Comparison of ENCODE assay signal across 10 cellular contexts in genomic region chr18:34222025-34222395, GRCh38. TPM values are rescaled to one million over a fixed set of nuclear protein-coding genes. Genes with fewer than 3 reads are reported as not detected.
DNase-seq lines count a peak whose midpoint lies in the region; ATAC-seq and TF ChIP-seq lines count a peak whose summit lies in the region.
"Had no signal": no experiment of that assay in that cellular context is flagged by ENCODE, and none has a peak within 500 bp of the region (broad histone marks: within the 10 kb centered on the region; RNA-seq: fewer than 3 reads in every experiment).

No MANE protein-coding gene starts in this region.

- 9% methylated on average over 11 of the region's 11 CpGs for WGBS in SK-N-SH (ENCODE audit: low lambda C conversion rate)

- H3K36me3 Mint-ChIP-seq in activated CD8-positive, alpha-beta memory T cell treated with anti-CD3 and anti-CD28 coated beads, Interleukin-2, amount 10 ng/mL, durations not matched to agents 7 days and 5 days, result peaks cover 3% of the 10 kb centered on the region

- H3K9me3 Mint-ChIP-seq in activated CD8-positive, alpha-beta memory T cell treated with anti-CD3 and anti-CD28 coated beads, Interleukin-2, amount 10 ng/mL, durations not matched to agents 7 days and 5 days (ENCODE audit: low read depth), result no peaks in the 10 kb centered on the region

- no peaks in the 10 kb centered on the region for H3K9me3 ChIP-seq in SK-N-SH

- peak overlapping the region; percentile 58 to 63 for H3K4me3 ChIP-seq in SK-N-SH (ENCODE audit: low read depth in 2 of 2, low read length in 1 of 2)
- H3K4me3 ChIP-seq: BLaER1 treated with 17β-estradiol and CSF1 and Interleukin-3, amounts not matched to agents 10 nM and 100 nM had no signal

- H3K27me3 Mint-ChIP-seq in activated CD8-positive, alpha-beta memory T cell treated with anti-CD3 and anti-CD28 coated beads, Interleukin-2, amount 10 ng/mL, durations not matched to agents 7 days and 5 days, result peaks cover 29% of the 10 kb centered on the region

- H3K27ac Mint-ChIP-seq in activated CD8-positive, alpha-beta memory T cell treated with anti-CD3 and anti-CD28 coated beads, Interleukin-2, amount 10 ng/mL, durations not matched to agents 7 days and 5 days, result peak overlapping the region; percentile 44

- TF ChIP-seq EP300 in SK-N-SH (IDR thresholded peaks at IDR 0.05; ENCODE audit: borderline replicate concordance in 1 of 2, low read depth in 1 of 2, low read length in 1 of 2), result no peak

- CTCF ChIA-PET in activated CD8-positive, alpha-beta memory T cell treated with anti-CD3 and anti-CD28 coated beads, Interleukin-2, amount 10 ng/mL, durations not matched to agents 7 days and 5 days (lab: Charles Lee), result no interaction called here
- CTCF ChIA-PET in SK-N-SH (lab: Yijun Ruan, JAX), result interaction anchor here (0.9 to 5.7 kb wide), 7 partner anchors 24 to 101 kb away, joined by 3 to 49 read pairs (median 3); no protein-coding TSS in a partner anchor

- H3K4me3 Mint-ChIP-seq in activated CD8-positive, alpha-beta memory T cell treated with anti-CD3 and anti-CD28 coated beads, Interleukin-2, amount 10 ng/mL, durations not matched to agents 7 days and 5 days, result no peak overlapping the region

- no peaks in the 10 kb centered on the region for H4K20me1 ChIP-seq in SK-N-SH (ENCODE audit: insufficient read depth)
- H4K20me1 ChIP-seq: BLaER1 treated with 17β-estradiol and CSF1 and Interleukin-3, amounts not matched to agents 10 nM and 100 nM had no signal

- no peak for TF ChIP-seq RAD21 in SK-N-SH (IDR thresholded peaks at IDR 0.05; ENCODE audit: low read length)

- peak overlapping the region; percentile 57; the same call in 1 of the 2 replicates for H2AFZ ChIP-seq in SK-N-SH (ENCODE audit: low read depth)

- no peak for ATAC-seq in activated CD8-positive, alpha-beta memory T cell treated with anti-CD3 and anti-CD28 coated beads, Interleukin-2, amount 10 ng/mL, durations not matched to agents 7 days and 5 days

- POLR2A ChIA-PET in SK-N-SH (lab: Yijun Ruan, JAX), result interaction anchor here (1.5 kb wide), 2 partner anchors 63 to 99 kb away, joined by 5 to 16 read pairs; no protein-coding TSS in a partner anchor

- TF ChIP-seq CTCF in SK-N-SH (IDR thresholded peaks at IDR 0.05), result no peak

- peak overlapping the region; percentile 92 for H3K4me2 ChIP-seq in SK-N-SH
- H3K4me2 ChIP-seq: BLaER1 treated with 17β-estradiol and CSF1 and Interleukin-3, amounts not matched to agents 10 nM and 100 nM had no signal

- no peak for DNase-seq in activated CD8-positive, alpha-beta memory T cell treated with anti-CD3 and anti-CD28 coated beads, Interleukin-2, amount 10 ng/mL, durations not matched to agents 7 days and 5 days
- DNase-seq in activated CD8-positive, alpha-beta memory T cell treated with anti-CD3 and anti-CD28 coated beads for 24 hours, result no peak
- peak; percentile 41 for DNase-seq in SK-N-SH
- peak; percentile 20 for DNase-seq in iPS-NIHi7 (ENCODE audit: extremely low spot score)
- peak; percentile 65 for DNase-seq in superior temporal gyrus (ENCODE audit: extremely low spot score)
- no peak for DNase-seq in activated CD4-positive, alpha-beta T cell treated with anti-CD3 and anti-CD28 coated beads, Interleukin-2, amount 50 U/mL, for 4 hours
- DNase-seq in UCSD-AML1 (lab: John Stamatoyannopoulos, UW; ENCODE audit: unreplicated experiment), result no peak
- no peak for DNase-seq in DMS114 treated with DMSO at 0.1 percent for 48 hours (lab: John Stamatoyannopoulos, UW; ENCODE audit: unreplicated experiment)

- H3K9me2 ChIP-seq in SK-N-SH, result no peaks in the 10 kb centered on the region

- peaks cover 37% of the 10 kb centered on the region for H3K27me3 ChIP-seq in SK-N-SH (ENCODE audit: insufficient read depth)
- H3K27me3 ChIP-seq: BLaER1 treated with 17β-estradiol and CSF1 and Interleukin-3, amounts not matched to agents 10 nM and 100 nM had no signal

- H3F3A ChIP-seq in SK-N-SH (replicated peaks; ENCODE audit: insufficient read depth), result no peaks in the 10 kb centered on the region

- no peaks in the 10 kb centered on the region for H3K79me2 ChIP-seq in SK-N-SH (ENCODE audit: insufficient read depth)

- no peaks in the 10 kb centered on the region for H3K36me3 ChIP-seq in SK-N-SH (replicated peaks in 1 of 2; ENCODE audit: control insufficient read depth in 1 of 2, insufficient read depth in 2 of 2, low read length in 1 of 2)
- H3K36me3 ChIP-seq: BLaER1 treated with 17β-estradiol and CSF1 and Interleukin-3, amounts not matched to agents 10 nM and 100 nM had no signal

- no peak overlapping the region for H3K9ac ChIP-seq in SK-N-SH
- H3K9ac ChIP-seq: BLaER1 treated with 17β-estradiol and CSF1 and Interleukin-3, amounts not matched to agents 10 nM and 100 nM had no signal

- H3K4me1 Mint-ChIP-seq in activated CD8-positive, alpha-beta memory T cell treated with anti-CD3 and anti-CD28 coated beads, Interleukin-2, amount 10 ng/mL, durations not matched to agents 7 days and 5 days, result no peaks in the 10 kb centered on the region

- peak overlapping the region in 1 of 2 experiments; percentile 97; a peak in 2 of 4 replicates for H3K27ac ChIP-seq in SK-N-SH (ENCODE audit: low read depth in 2 of 2, low read length in 1 of 2)
- H3K27ac ChIP-seq: BLaER1 treated with 17β-estradiol and CSF1 and Interleukin-3, amounts not matched to agents 10 nM and 100 nM had no signal

- H3K4me1 ChIP-seq in SK-N-SH (ENCODE audit: control insufficient read depth in 1 of 2, insufficient read depth in 2 of 2, low read depth in 1 of 2, low read length in 1 of 2), result peaks cover 0 to 5% of the 10 kb centered on the region in 2 experiments; a peak in 2 of 4 replicates
- H3K4me1 ChIP-seq: BLaER1 treated with 17β-estradiol and CSF1 and Interleukin-3, amounts not matched to agents 10 nM and 100 nM had no signal

TF ChIP-seq in SK-N-SH, 30 proteins besides CTCF, POLR2A, EP300 and RAD21:
- TF ChIP-seq MXI1 (IDR thresholded peaks at IDR 0.05; ENCODE audit: low read depth, low read length), result peak; percentile 48; the same call in 1 of the 2 replicates
- no peak for TF ChIP-seq GABPA (IDR thresholded peaks at IDR 0.05; ENCODE audit: low read depth)
- TF ChIP-seq NFIC (IDR thresholded peaks at IDR 0.05; ENCODE audit: borderline replicate concordance), result no peak
- no peak for TF ChIP-seq PBX3 (IDR thresholded peaks at IDR 0.05)
- no peak for TF ChIP-seq FOXM1 (IDR thresholded peaks at IDR 0.05; ENCODE audit: low read depth)
TF ChIP-seq in SK-N-SH: peak in this region for 1.

RNA-seq across cellular contexts. Expression of gene NOL4, which starts 2.7 kb away (rescaled TPM):
- total RNA-seq in activated CD8-positive, alpha-beta memory T cell treated with anti-CD3 and anti-CD28 coated beads, Interleukin-2, amount 10 ng/mL, durations not matched to agents 7 days and 5 days, result not detected
- polyA plus RNA-seq in SK-N-SH (2012; rRNA removed), result 0.07 and 0.49 TPM in 2 replicates
- polyA plus RNA-seq in SK-N-SH (2012; cell fraction: cytosol; rRNA removed), result 0.37 and 0.63 TPM in 2 replicates
- polyA plus RNA-seq in SK-N-SH (2012; cell fraction: nucleus; rRNA removed), result 0.23 TPM in 2 replicates
- total RNA-seq: glomerular endothelial cell had no signal

Comparison
In these comparisons a context has a peak if more than half of its experiments do, and no peak if none do; other contexts are left out.
1. DNase-seq: peak in SK-N-SH (single experiment), iPS-NIHi7 (single experiment) and superior temporal gyrus (single experiment); none in activated CD8-positive, alpha-beta memory T cell treated with anti-CD3 and anti-CD28 coated beads, Interleukin-2, amount 10 ng/mL, durations not matched to agents 7 days and 5 days (single experiment), activated CD8-positive, alpha-beta memory T cell treated with anti-CD3 and anti-CD28 coated beads for 24 hours (single experiment), activated CD4-positive, alpha-beta T cell treated with anti-CD3 and anti-CD28 coated beads, Interleukin-2, amount 50 U/mL, for 4 hours (0 of 2), UCSD-AML1 (single experiment) and DMS114 treated with DMSO at 0.1 percent for 48 hours (single experiment).